13 cellular contexts compared by ENCODE assay signal in the genomic region with DNA sequence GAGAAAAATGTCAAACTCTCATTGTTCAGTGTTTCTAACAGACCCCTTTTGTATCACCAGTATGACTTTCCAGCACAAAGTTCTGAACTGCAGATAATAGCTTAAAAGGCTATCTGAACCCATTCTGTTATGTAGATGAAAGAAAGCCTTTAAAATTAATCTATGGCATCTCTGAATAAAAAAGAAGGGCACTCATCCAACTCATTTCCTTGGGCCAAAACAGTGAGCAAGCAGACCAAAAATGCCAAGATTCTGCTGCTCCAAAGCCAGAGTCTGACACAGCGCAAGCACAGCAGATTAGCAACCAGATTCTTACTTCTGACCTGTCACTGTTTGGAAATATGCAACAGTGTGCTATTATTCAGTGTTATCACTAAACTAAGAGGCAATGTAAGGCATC. TPM values are rescaled to one million over a fixed set of nuclear protein-coding genes. Genes with fewer than 3 reads are reported as not detected.
DNase-seq lines count a peak whose midpoint lies in the region; ATAC-seq and TF ChIP-seq lines count a peak whose summit lies in the region.
"Had no signal": no experiment of that assay in that cellular context is flagged by ENCODE, and none has a peak within 500 bp of the region (broad histone marks: within the 10 kb centered on the region; RNA-seq: fewer than 3 reads in every experiment).

No MANE protein-coding gene starts in this region.

- H3K79me2 ChIP-seq in hepatocyte, result no peaks in the 10 kb centered on the region

- TF ChIP-seq CTCF in AG10803 (conservative IDR thresholded peaks at IDR 0.05; ENCODE audit: low read length) (no peak), hepatocyte (IDR thresholded peaks at IDR 0.05; ENCODE audit: poor library complexity) (no peak)

- no peaks in the 10 kb centered on the region for H3K9me3 ChIP-seq in hepatocyte (ENCODE audit: low read depth)

- no peaks in the 10 kb centered on the region for H3K27me3 ChIP-seq in hepatocyte

- H3K4me1 ChIP-seq in hepatocyte (ENCODE audit: insufficient read depth), result no peaks in the 10 kb centered on the region

- H3K9me2 ChIP-seq in hepatocyte (replicated peaks; ENCODE audit: insufficient read depth), result no peaks in the 10 kb centered on the region

- DNase-seq in AG10803 (ENCODE audit: low read depth) (peak; percentile 88), LHCN-M2 (ENCODE audit: low read depth) (peak; percentile 35), dedifferentiated amniotic fluid mesenchymal stem cell (ENCODE audit: extremely low spot score) (peak; percentile 71), medulla oblongata (ENCODE audit: extremely low spot score) (peak; percentile 45), hepatocyte (ENCODE audit: low spot score) (no peak), LoVo (ENCODE audit: low spot score) (no peak)
- DNase-seq: activated CD4-positive, alpha-beta memory T cell treated with anti-CD3 and anti-CD28 coated beads, Interleukin-2, amount 10 ng/mL, durations not matched to agents 7 days and 5 days; KG1; naive thymus-derived CD8-positive, alpha-beta T cell; T-helper 2 cell had no signal

- no peak overlapping the region for H3K4me3 ChIP-seq in AG10803 (ENCODE audit: low read length)
- no peak overlapping the region for H3K4me3 ChIP-seq in hepatocyte

- WGBS in hepatocyte (ENCODE audit: low lambda C conversion rate, missing lambda C conversion rate), result 92% methylated on average over 1 of the region's 1 CpG

- H3K4me2 ChIP-seq in hepatocyte, result no peak overlapping the region

- ATAC-seq in HG03354 (IDR thresholded peaks at IDR 0.05; ENCODE audit: poor library complexity, severe bottlenecking, unreplicated experiment) (no peak), HG03565 (IDR thresholded peaks at IDR 0.05; ENCODE audit: unreplicated experiment) (no peak)
- ATAC-seq: naive thymus-derived CD8-positive, alpha-beta T cell; stimulated activated effector memory CD8-positive, alpha-beta T cell treated with anti-CD3 and anti-CD28 coated beads, Interleukin-12 subunit alpha, Interleukin-12 subunit beta, amount 100 ng/mL, for 72 hours had no signal

- no peaks in the 10 kb centered on the region for H4K20me1 ChIP-seq in hepatocyte (ENCODE audit: insufficient read depth, poor library complexity, severe bottlenecking)

- H2AFZ ChIP-seq in hepatocyte, result no peak overlapping the region

- no peak overlapping the region for H3K27ac ChIP-seq in hepatocyte

- H3K36me3 ChIP-seq in hepatocyte (replicated peaks; ENCODE audit: insufficient read depth, low read depth), result no peaks in the 10 kb centered on the region

RNA-seq across cellular contexts. Expression of a gene that starts 22.6 kb away (rescaled TPM):
- total RNA-seq in LHCN-M2 (2014; rRNA removed) (67.5 and 98.8 TPM in 2 replicates), hepatocyte (51.4 and 64.8 TPM in 2 replicates)
- polyA plus RNA-seq in LHCN-M2 (2012), result 19.6 TPM
- 16.7 and 19.0 TPM in 2 replicates for polyA plus RNA-seq in hepatocyte

Comparison
In these comparisons a context has a peak if more than half of its experiments do, and no peak if none do; other contexts are left out.
1. DNase-seq: peak in AG10803 (single experiment), LHCN-M2 (single experiment), dedifferentiated amniotic fluid mesenchymal stem cell (single experiment) and medulla oblongata (single experiment); none in hepatocyte (single experiment) and LoVo (single experiment).